In genomic region chr19:17948967-17949930, GRCh38 we compare ENCODE assay signal across 8 cellular contexts. TPM values are rescaled to one million over a fixed set of nuclear protein-coding genes. Genes with fewer than 3 reads are reported as not detected.
A peak's percentile ranks its signal among the peaks of the same experiment; 100 is the strongest.
DNase-seq lines count a peak whose midpoint lies in the region; ATAC-seq, FAIRE-seq and TF ChIP-seq lines count a peak whose summit lies in the region.

No MANE protein-coding gene starts in this region.

- POLR2A ChIA-PET in activated CD4-positive, alpha-beta memory T cell treated with anti-CD3 and anti-CD28 coated beads for 36 hours (lab: Charles Lee) = interaction anchor here (1.5 kb wide), 1 partner anchor 11 kb away, joined by 3 read pairs; no protein-coding TSS in a partner anchor

- H3K4me1 Mint-ChIP-seq in activated CD4-positive, alpha-beta memory T cell treated with anti-CD3 and anti-CD28 coated beads for 36 hours (ENCODE audit: low read depth) = peaks cover 45% of the 10 kb centered on the region

- DNase-seq in BE2C = peak; percentile 25
- no peak for DNase-seq in GM19239 (ENCODE audit: insufficient read length, low spot score)
- DNase-seq in activated CD4-positive, alpha-beta memory T cell treated with anti-CD3 and anti-CD28 coated beads for 36 hours = peak; percentile 32
- DNase-seq in iPS-NIHi7 (ENCODE audit: extremely low spot score) = peak; percentile 19
- no peak for DNase-seq in HK-2 (ENCODE audit: unreplicated experiment)
- DNase-seq in globus pallidus (ENCODE audit: low spot score) = no peak

- peak overlapping the region; percentile 21 for H3K27ac Mint-ChIP-seq in activated CD4-positive, alpha-beta memory T cell treated with anti-CD3 and anti-CD28 coated beads for 36 hours

- peaks cover 47% of the 10 kb centered on the region for H3K27me3 Mint-ChIP-seq in activated CD4-positive, alpha-beta memory T cell treated with anti-CD3 and anti-CD28 coated beads for 36 hours

- ATAC-seq in HG02852 (IDR thresholded peaks at IDR 0.05; ENCODE audit: unreplicated experiment) (no peak), esophagus mucosa (no peak)

- no peaks in the 10 kb centered on the region for H3K9me3 Mint-ChIP-seq in activated CD4-positive, alpha-beta memory T cell treated with anti-CD3 and anti-CD28 coated beads for 36 hours

- H3K36me3 ChIP-seq in BE2C = no peaks in the 10 kb centered on the region; the same call in 1 of the 2 replicates

- FAIRE-seq in GM19239 (lab: Jason Lieb, UNC) = peak; percentile 63

- H3K27me3 ChIP-seq in BE2C = peaks cover 44% of the 10 kb centered on the region

- no peak overlapping the region; the same call in 1 of the 2 replicates for H3K4me3 ChIP-seq in BE2C (ENCODE audit: low read depth, low read length)

- CTCF ChIA-PET in activated CD4-positive, alpha-beta memory T cell treated with anti-CD3 and anti-CD28 coated beads for 36 hours (lab: Charles Lee) = interaction anchor here (0.6 to 8.1 kb wide), 6 partner anchors 11 to 162 kb away, joined by 3 to 76 read pairs (median 4); partner anchors contain the start of gene CCDC124

- no peak for TF ChIP-seq CTCF in BE2C (IDR thresholded peaks at IDR 0.05; ENCODE audit: low read depth, low read length)

- peak overlapping the region; percentile 52 for H3K4me3 Mint-ChIP-seq in activated CD4-positive, alpha-beta memory T cell treated with anti-CD3 and anti-CD28 coated beads for 36 hours

- H3K4me1 ChIP-seq in BE2C = peaks cover 17% of the 10 kb centered on the region

- H3K36me3 Mint-ChIP-seq in activated CD4-positive, alpha-beta memory T cell treated with anti-CD3 and anti-CD28 coated beads for 36 hours = peaks cover 2% of the 10 kb centered on the region

- no peaks in the 10 kb centered on the region for H3K9me3 ChIP-seq in BE2C

- intact Hi-C loops in activated CD4-positive, alpha-beta memory T cell treated with anti-CD3 and anti-CD28 coated beads for 36 hours (cut with micrococcal nuclease) = loop anchor here (1.0 to 5.0 kb wide), 3 partner anchors 52 to 203 kb away; partner anchors contain the start of gene PIK3R2

RNA-seq across cellular contexts. Expression of gene CCDC124, which starts 16.4 kb away (rescaled TPM):
- polyA plus RNA-seq in BE2C (2012; ENCODE audit: insufficient read depth, insufficient read length, low read depth) = 355 TPM
- 100 to 1,000 TPM; 101 to 105 TPM for total RNA-seq in activated CD4-positive, alpha-beta memory T cell treated with anti-CD3 and anti-CD28 coated beads for 36 hours
- 52.5 TPM for total RNA-seq in esophagus mucosa

RNA-seq across cellular contexts. Expression of gene KCNN1, which starts 17.7 kb away (rescaled TPM):
- polyA plus RNA-seq in BE2C (2012; ENCODE audit: insufficient read depth, insufficient read length, low read depth) = 9.5 TPM
- under 1 TPM in 1 of 2 experiments, not detected in 1; 0.24 TPM for total RNA-seq in activated CD4-positive, alpha-beta memory T cell treated with anti-CD3 and anti-CD28 coated beads for 36 hours
- not detected for total RNA-seq in esophagus mucosa

RNA-seq across cellular contexts. Expression of gene ARRDC2, which starts 58.7 kb away (rescaled TPM):
- polyA plus RNA-seq in BE2C (2012; ENCODE audit: insufficient read depth, insufficient read length, low read depth) = 2.8 TPM
- total RNA-seq in activated CD4-positive, alpha-beta memory T cell treated with anti-CD3 and anti-CD28 coated beads for 36 hours = 10 to 100 TPM; 28.2 to 28.6 TPM
- total RNA-seq in esophagus mucosa = 6.3 TPM

Comparison
In these comparisons a context has a peak if more than half of its experiments do, and no peak if none do; other contexts are left out.
1. DNase-seq: peak in BE2C (single experiment), activated CD4-positive, alpha-beta memory T cell treated with anti-CD3 and anti-CD28 coated beads for 36 hours (single experiment) and iPS-NIHi7 (single experiment); none in GM19239 (single experiment), HK-2 (single experiment) and globus pallidus (single experiment).